In genomic region chr20:48822178-48822577, GRCh38 we compare ENCODE assay signal across 16 cellular contexts. TPM values are rescaled to one million over a fixed set of nuclear protein-coding genes. Genes with fewer than 3 reads are reported as not detected.
A peak's percentile ranks its signal among the peaks of the same experiment; 100 is the strongest.
DNase-seq lines count a peak whose midpoint lies in the region; ATAC-seq and TF ChIP-seq lines count a peak whose summit lies in the region.
"Had no signal": no experiment of that assay in that cellular context is flagged by ENCODE, and none has a peak within 500 bp of the region (broad histone marks: within the 10 kb centered on the region; RNA-seq: fewer than 3 reads in every experiment).

No MANE protein-coding gene starts in this region.

- POLR2A ChIA-PET in OCI-LY7 (lab: Charles Lee), result interaction anchor here (0.6 to 0.8 kb wide), 3 partner anchors 36 to 101 kb away, joined by 3 to 4 read pairs (median 3); no protein-coding TSS in a partner anchor

- H2BK5ac ChIP-seq in mesendoderm (ENCODE audit: low read length), result no peak overlapping the region

- no TSS peak for BruUV-seq in OCI-LY7 (replicated peaks; lab: Mats Ljungman, UMichigan)

- H3K79me2 ChIP-seq in OCI-LY7 (ENCODE audit: insufficient read depth, low read depth, low read length) (peaks cover 79% of the 10 kb centered on the region; the same call in 1 of the 2 replicates), mesendoderm (ENCODE audit: control insufficient read depth, insufficient read depth, low read length) (peaks cover 82% of the 10 kb centered on the region)

- H3K4me1 Mint-ChIP-seq in activated T-cell treated with anti-CD3 and anti-CD28 coated beads, Interleukin-2, amount 50 U/mL, for 4 hours (ENCODE audit: low read depth), result peaks cover 91% of the 10 kb centered on the region
- H3K4me1 Mint-ChIP-seq in stimulated activated memory B cell treated with anti-CD40 and anti-IgM and Interleukin-4, amounts not matched to agents 10 μg/mL and 1 μg/mL and 100 μg/mL, for 72 hours, result peaks cover 92% of the 10 kb centered on the region

- H4K20me1 ChIP-seq in OCI-LY7 (ENCODE audit: insufficient read depth, low read length), result no peaks in the 10 kb centered on the region

- H3K4me2 ChIP-seq in OCI-LY7 (ENCODE audit: low read length) (peak overlapping the region; percentile 76), mesendoderm (ENCODE audit: low read length) (no peak overlapping the region)

- intact Hi-C loops in OCI-LY7 (cut with micrococcal nuclease; ENCODE audit: unreplicated experiment), result loop anchor here (5.0 kb wide), 2 partner anchors 70 to 100 kb away; partner anchors contain the start of gene ARFGEF2

- no peak for DNase-seq in activated T-cell treated with anti-CD3 and anti-CD28 coated beads, Interleukin-2, amount 50 U/mL, for 4 hours
- DNase-seq in activated T-cell treated with anti-CD3 and anti-CD28 coated beads for 4 hours, result no peak
- no peak for DNase-seq in OCI-LY7 (ENCODE audit: low spot score)
- no peak for DNase-seq in caudate nucleus (lab: John Stamatoyannopoulos, UW)
- DNase-seq in nucleus accumbens (lab: John Stamatoyannopoulos, UW), result no peak
- no peak for DNase-seq in mesendoderm
- DNase-seq: Calu3, KG1, mucosa of descending colon, NCI-H1694, NCI-H524 treated with DMSO at 0.1 percent for 48 hours, PC-9, testis had no signal

- no peak overlapping the region for H2AK5ac ChIP-seq in mesendoderm (ENCODE audit: low read length)

- peaks cover 4% of the 10 kb centered on the region for H3K36me3 Mint-ChIP-seq in activated T-cell treated with anti-CD3 and anti-CD28 coated beads, Interleukin-2, amount 50 U/mL, for 4 hours (ENCODE audit: insufficient read depth)
- H3K36me3 Mint-ChIP-seq in stimulated activated memory B cell treated with anti-CD40 and anti-IgM and Interleukin-4, amounts not matched to agents 10 μg/mL and 1 μg/mL and 100 μg/mL, for 72 hours, result peaks cover 24% of the 10 kb centered on the region
- H3K36me3 Mint-ChIP-seq: WTC11 had no signal

- peak overlapping the region; percentile 95 for H3K4me3 Mint-ChIP-seq in activated T-cell treated with anti-CD3 and anti-CD28 coated beads, Interleukin-2, amount 50 U/mL, for 4 hours
- no peak overlapping the region for H3K4me3 Mint-ChIP-seq in stimulated activated memory B cell treated with anti-CD40 and anti-IgM and Interleukin-4, amounts not matched to agents 10 μg/mL and 1 μg/mL and 100 μg/mL, for 72 hours
- H3K4me3 Mint-ChIP-seq: WTC11 had no signal

- CTCF ChIA-PET in OCI-LY7 (lab: Charles Lee; ENCODE audit: unreplicated experiment), result no interaction called here

- no CpG with 5 or more reads among the region's 2 CpGs for WGBS in mesendoderm (ENCODE audit: extremely low coverage, insufficient coverage, low lambda C conversion rate)
- whole genome bisulfite sequencing in gastroesophageal sphincter (ENCODE audit: low coverage in 1 of 2), 2 donors, result 100% methylated on average over 1 to 2 of the region's 2 CpGs

- no peak overlapping the region for H2BK120ac ChIP-seq in mesendoderm (ENCODE audit: low read depth, low read length)

- no peaks in the 10 kb centered on the region for H3K27me3 ChIP-seq in mesendoderm (ENCODE audit: insufficient read depth, low read length, poor library complexity)
- peaks cover 41% of the 10 kb centered on the region for H3K27me3 ChIP-seq in gastroesophageal sphincter
- H3K27me3 ChIP-seq: testis had no signal

- peaks cover 40% of the 10 kb centered on the region for H3K79me1 ChIP-seq in mesendoderm (ENCODE audit: low read length)

- no peak overlapping the region for H2AFZ ChIP-seq in OCI-LY7 (ENCODE audit: low read length)
- H2AFZ ChIP-seq: PC-9 had no signal

- no peak for ATAC-seq in activated T-cell treated with anti-CD3 and anti-CD28 coated beads, Interleukin-2, amount 50 U/mL, for 4 hours
- no peak for ATAC-seq in stimulated activated memory B cell treated with anti-CD40 and anti-IgM and Interleukin-4, amounts not matched to agents 10 μg/mL and 1 μg/mL and 100 μg/mL, for 72 hours
- ATAC-seq in gastroesophageal sphincter, result no peak
- ATAC-seq: WTC11 had no signal

- peak overlapping the region; percentile 61 for H3K4me3 ChIP-seq in OCI-LY7 (ENCODE audit: low read depth, low read length, poor library complexity, severe bottlenecking)
- H3K4me3 ChIP-seq in mesendoderm (ENCODE audit: low read length), result no peak overlapping the region
- no peak overlapping the region for H3K4me3 ChIP-seq in gastroesophageal sphincter
- H3K4me3 ChIP-seq: mucosa of descending colon, PC-9, testis had no signal

- H3K9ac ChIP-seq in mesendoderm (ENCODE audit: low read length), result no peak overlapping the region

- no peak overlapping the region for H4K8ac ChIP-seq in mesendoderm (ENCODE audit: low read depth, low read length)

- no peak overlapping the region for H4K5ac ChIP-seq in mesendoderm (ENCODE audit: low read length)

- H3K27me3 Mint-ChIP-seq in activated T-cell treated with anti-CD3 and anti-CD28 coated beads, Interleukin-2, amount 50 U/mL, for 4 hours (ENCODE audit: low read depth), result no peaks in the 10 kb centered on the region
- H3K27me3 Mint-ChIP-seq in stimulated activated memory B cell treated with anti-CD40 and anti-IgM and Interleukin-4, amounts not matched to agents 10 μg/mL and 1 μg/mL and 100 μg/mL, for 72 hours, result no peaks in the 10 kb centered on the region

- peak overlapping the region; percentile 96 for H3K27ac Mint-ChIP-seq in stimulated activated memory B cell treated with anti-CD40 and anti-IgM and Interleukin-4, amounts not matched to agents 10 μg/mL and 1 μg/mL and 100 μg/mL, for 72 hours
- H3K27ac Mint-ChIP-seq: WTC11 had no signal

- no peak overlapping the region for H2BK15ac ChIP-seq in mesendoderm (replicated peaks; ENCODE audit: low read depth)

- H3K36me3 ChIP-seq in OCI-LY7 (ENCODE audit: insufficient read depth, low read length) (no peaks in the 10 kb centered on the region), mesendoderm (ENCODE audit: control insufficient read depth, insufficient read depth, low read length) (peaks cover 1% of the 10 kb centered on the region), gastroesophageal sphincter (no peaks in the 10 kb centered on the region)

- no peaks in the 10 kb centered on the region for H3K9me3 Mint-ChIP-seq in activated T-cell treated with anti-CD3 and anti-CD28 coated beads, Interleukin-2, amount 50 U/mL, for 4 hours
- no peaks in the 10 kb centered on the region for H3K9me3 Mint-ChIP-seq in stimulated activated memory B cell treated with anti-CD40 and anti-IgM and Interleukin-4, amounts not matched to agents 10 μg/mL and 1 μg/mL and 100 μg/mL, for 72 hours
- H3K9me3 Mint-ChIP-seq: WTC11 had no signal

- no peak overlapping the region for H3K56ac ChIP-seq in mesendoderm (ENCODE audit: low read length)

- no peak for TF ChIP-seq POLR2A in gastroesophageal sphincter (IDR thresholded peaks at IDR 0.05)

- H3K9me3 ChIP-seq in OCI-LY7 (ENCODE audit: low read length) (no peaks in the 10 kb centered on the region), gastroesophageal sphincter (no peaks in the 10 kb centered on the region)
- H3K9me3 ChIP-seq: mucosa of descending colon, testis had no signal

- peaks cover 93% of the 10 kb centered on the region for H3K4me1 ChIP-seq in OCI-LY7 (ENCODE audit: insufficient read depth, low read length, poor library complexity, severe bottlenecking)
- H3K4me1 ChIP-seq in mesendoderm (ENCODE audit: control insufficient read depth, low read depth, low read length), result peaks cover 9% of the 10 kb centered on the region
- H3K4me1 ChIP-seq in gastroesophageal sphincter, result peaks cover 0 to 56% (median 0%) of the 10 kb centered on the region in 3 donors
- H3K4me1 ChIP-seq: testis had no signal

- no peak overlapping the region for H3K4ac ChIP-seq in mesendoderm (ENCODE audit: low read depth, low read length)

- no peak overlapping the region for H3K23ac ChIP-seq in mesendoderm (ENCODE audit: low read length)

- H3K9me2 ChIP-seq in OCI-LY7 (ENCODE audit: insufficient read depth, low read length), result no peaks in the 10 kb centered on the region

- no peak for TF ChIP-seq EP300 in gastroesophageal sphincter (IDR thresholded peaks at IDR 0.05)

- H3K18ac ChIP-seq in mesendoderm (ENCODE audit: low read length), result no peak overlapping the region

- TF ChIP-seq CTCF in OCI-LY7 (conservative IDR thresholded peaks at IDR 0.05; ENCODE audit: low read length), result no peak
- TF ChIP-seq CTCF in gastroesophageal sphincter (IDR thresholded peaks at IDR 0.05), result no peak

- H3K27ac ChIP-seq in OCI-LY7 (ENCODE audit: low read depth, low read length, poor library complexity, severe bottlenecking), result peak overlapping the region; percentile 93
- peak overlapping the region; percentile 48 for H3K27ac ChIP-seq in caudate nucleus (ENCODE audit: low read depth, low read length)
- H3K27ac ChIP-seq in mesendoderm (ENCODE audit: low read depth, low read length), result no peak overlapping the region
- H3K27ac ChIP-seq in gastroesophageal sphincter, result no peak overlapping the region
- H3K27ac ChIP-seq: PC-9, testis had no signal

RNA-seq across cellular contexts. Expression of gene PREX1, which starts 5.6 kb away (rescaled TPM):
- 10 to 100 TPM; 28.8 to 31.4 (median 29.5) TPM for total RNA-seq in activated T-cell treated with anti-CD3 and anti-CD28 coated beads, Interleukin-2, amount 50 U/mL, for 4 hours
- total RNA-seq in OCI-LY7 (2014; rRNA removed; shearing (Covaris generic)), result 20.2 and 25.3 TPM in 2 replicates
- total RNA-seq in OCI-LY7 (2022) (20.7 and 24.7 TPM in 2 replicates), gastroesophageal sphincter (10 to 100 TPM; 16.3 to 35.7 (median 20.0) TPM)
- polyA plus RNA-seq in mesendoderm (2013, experiment 1 of 2), result 20.7 TPM
- polyA plus RNA-seq in mesendoderm (2013, experiment 2 of 2), result 19.7 TPM

Comparison
In these comparisons a context has a peak if more than half of its experiments do, and no peak if none do; other contexts are left out.
1. H3K27ac ChIP-seq: peak in OCI-LY7 (single experiment) and caudate nucleus (single experiment); none in mesendoderm (single experiment) and gastroesophageal sphincter (0 of 4).